In the genomic region with DNA sequence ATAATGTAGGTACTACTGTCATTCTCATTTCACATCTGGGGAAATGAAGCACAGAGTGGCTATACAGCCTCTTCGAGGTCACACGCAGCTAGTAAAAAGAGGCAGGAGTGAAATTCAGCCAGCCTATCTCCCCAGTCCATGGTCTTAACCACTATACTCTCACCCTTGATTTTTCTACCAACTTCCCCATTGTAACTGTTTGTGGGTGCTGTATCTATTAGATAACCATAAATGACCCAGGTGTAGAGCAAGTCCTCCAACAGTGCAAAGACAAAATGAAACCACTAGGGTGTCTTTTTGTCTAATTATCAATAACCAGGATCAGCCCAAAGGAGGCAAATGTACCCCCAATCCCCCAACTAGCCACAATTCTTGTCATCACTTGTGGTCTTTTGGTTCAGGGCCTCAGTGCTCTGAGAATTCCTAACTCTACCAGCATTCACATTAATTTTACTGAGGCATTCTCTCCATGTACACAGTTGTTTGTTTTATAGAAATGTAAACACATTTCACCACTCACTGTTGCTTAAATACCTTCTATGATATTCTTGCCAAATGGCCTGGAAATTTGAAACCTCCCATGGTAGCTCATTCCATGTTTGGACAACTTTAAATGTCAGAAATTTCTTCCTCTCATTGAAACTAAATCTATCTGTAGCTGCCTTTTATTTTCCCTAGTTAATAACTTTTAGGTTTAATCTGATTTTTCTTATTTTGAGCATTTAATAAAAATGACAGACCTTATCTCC, we compare ENCODE assay signal across 1 cellular context.
TF ChIP-seq lines count a peak whose summit lies in the region.

No MANE protein-coding gene starts in this region.

TF ChIP-seq in K562, 482 proteins besides CTCF, POLR2A, EP300 and RAD21 (continued from another document):
- TF ChIP-seq, protein P1, sequence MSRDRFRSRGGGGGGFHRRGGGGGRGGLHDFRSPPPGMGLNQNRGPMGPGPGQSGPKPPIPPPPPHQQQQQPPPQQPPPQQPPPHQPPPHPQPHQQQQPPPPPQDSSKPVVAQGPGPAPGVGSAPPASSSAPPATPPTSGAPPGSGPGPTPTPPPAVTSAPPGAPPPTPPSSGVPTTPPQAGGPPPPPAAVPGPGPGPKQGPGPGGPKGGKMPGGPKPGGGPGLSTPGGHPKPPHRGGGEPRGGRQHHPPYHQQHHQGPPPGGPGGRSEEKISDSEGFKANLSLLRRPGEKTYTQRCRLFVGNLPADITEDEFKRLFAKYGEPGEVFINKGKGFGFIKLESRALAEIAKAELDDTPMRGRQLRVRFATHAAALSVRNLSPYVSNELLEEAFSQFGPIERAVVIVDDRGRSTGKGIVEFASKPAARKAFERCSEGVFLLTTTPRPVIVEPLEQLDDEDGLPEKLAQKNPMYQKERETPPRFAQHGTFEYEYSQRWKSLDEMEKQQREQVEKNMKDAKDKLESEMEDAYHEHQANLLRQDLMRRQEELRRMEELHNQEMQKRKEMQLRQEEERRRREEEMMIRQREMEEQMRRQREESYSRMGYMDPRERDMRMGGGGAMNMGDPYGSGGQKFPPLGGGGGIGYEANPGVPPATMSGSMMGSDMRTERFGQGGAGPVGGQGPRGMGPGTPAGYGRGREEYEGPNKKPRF (IDR thresholded peaks at IDR 0.05; ENCODE audit: low read depth, low read length) = no peak
- TF ChIP-seq SPI1 (IDR thresholded peaks at IDR 0.05; ENCODE audit: borderline replicate concordance, low read depth, low read length) (peak; percentile 40; the same call in 1 of the 2 replicates), KLF6 (CRISPR knock-in tag; IDR thresholded peaks at IDR 0.05; ENCODE audit: borderline replicate concordance) (no peak), ZNF3 (CRISPR knock-in tag; IDR thresholded peaks at IDR 0.05) (no peak), CHD2 (IDR thresholded peaks at IDR 0.05; ENCODE audit: low read depth, low read length) (no peak), RBM17 (IDR thresholded peaks at IDR 0.05; ENCODE audit: borderline replicate concordance, low read depth, low read length) (no peak), ZFP30 (CRISPR knock-in tag; IDR thresholded peaks at IDR 0.05; ENCODE audit: borderline replicate concordance) (no peak), NCOR1 (IDR thresholded peaks at IDR 0.05) (peak; percentile 65), ZNF280B (CRISPR knock-in tag; IDR thresholded peaks at IDR 0.05) (no peak), MGA (IDR thresholded peaks at IDR 0.05) (no peak), ZNF512 (tag; IDR thresholded peaks at IDR 0.05) (no peak), KAT7 (CRISPR knock-in tag; IDR thresholded peaks at IDR 0.05; ENCODE audit: borderline replicate concordance) (no peak), HNRNPLL (IDR thresholded peaks at IDR 0.05; ENCODE audit: low read depth, low read length, poor library complexity, severe bottlenecking) (no peak), TEAD4 (IDR thresholded peaks at IDR 0.05; ENCODE audit: low read length) (peak; percentile 86), TEAD4 (CRISPR knock-in tag; IDR thresholded peaks at IDR 0.05; ENCODE audit: borderline replicate concordance) (no peak), CBFA2T3 (IDR thresholded peaks at IDR 0.05) (peak; percentile 84), CTBP1 (IDR thresholded peaks at IDR 0.05; ENCODE audit: borderline replicate concordance) (no peak), FOXK1 (CRISPR knock-in tag; IDR thresholded peaks at IDR 0.05; ENCODE audit: borderline replicate concordance) (no peak), HLTF (IDR thresholded peaks at IDR 0.05) (no peak), DACH1 (IDR thresholded peaks at IDR 0.05; ENCODE audit: partially characterized antibody) (no peak), ZBTB8A (IDR thresholded peaks at IDR 0.05; ENCODE audit: partially characterized antibody) (no peak), ARID1B (IDR thresholded peaks at IDR 0.05) (peak; percentile 76), CBFA2T2 (conservative IDR thresholded peaks at IDR 0.05) (peak; percentile 70), DIDO1 (tag; IDR thresholded peaks at IDR 0.05; ENCODE audit: low read depth) (no peak), SRSF9 (IDR thresholded peaks at IDR 0.05; ENCODE audit: borderline replicate concordance, low read depth, low read length) (no peak), HMBOX1 (IDR thresholded peaks at IDR 0.05) (peak; percentile 96), CAMTA2 (CRISPR knock-in tag; conservative IDR thresholded peaks at IDR 0.05) (no peak)
- TF ChIP-seq, protein P2, sequence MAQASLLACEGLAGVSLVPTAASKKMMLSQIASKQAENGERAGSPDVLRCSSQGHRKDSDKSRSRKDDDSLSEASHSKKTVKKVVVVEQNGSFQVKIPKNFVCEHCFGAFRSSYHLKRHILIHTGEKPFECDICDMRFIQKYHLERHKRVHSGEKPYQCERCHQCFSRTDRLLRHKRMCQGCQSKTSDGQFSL (CRISPR knock-in tag; IDR thresholded peaks at IDR 0.05) = no peak
- TF ChIP-seq, protein P2 (tag; IDR thresholded peaks at IDR 0.05) = no peak
- TF ChIP-seq, protein P3, sequence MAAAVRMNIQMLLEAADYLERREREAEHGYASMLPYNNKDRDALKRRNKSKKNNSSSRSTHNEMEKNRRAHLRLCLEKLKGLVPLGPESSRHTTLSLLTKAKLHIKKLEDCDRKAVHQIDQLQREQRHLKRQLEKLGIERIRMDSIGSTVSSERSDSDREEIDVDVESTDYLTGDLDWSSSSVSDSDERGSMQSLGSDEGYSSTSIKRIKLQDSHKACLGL (CRISPR knock-in tag; IDR thresholded peaks at IDR 0.05; ENCODE audit: borderline replicate concordance, poor library complexity, severe bottlenecking) = no peak
